25 cellular contexts compared by ENCODE assay signal in genomic region chr6:167654389-167654788, GRCh38.
"Had no signal": no experiment of that assay in that cellular context is flagged by ENCODE, and none has a peak within 500 bp of the region (broad histone marks: within the 10 kb centered on the region; RNA-seq: fewer than 3 reads in every experiment).

No MANE protein-coding gene starts in this region.

- H3K36me3 ChIP-seq: neutrophil, pancreas, stomach, thoracic aorta, thyroid gland, tibial nerve, upper lobe of left lung, vagina had no signal

- H3K9me3 ChIP-seq: neutrophil, pancreas, psoas muscle, stomach, thoracic aorta, thyroid gland, upper lobe of left lung, vagina had no signal

- DNase-seq: naive B cell; naive thymus-derived CD8-positive, alpha-beta T cell; nephron progenitor cell; nucleus accumbens; psoas muscle; right cardiac atrium; stimulated activated CD4-positive, alpha-beta T cell treated with anti-CD3 and anti-CD28 coated beads, Interleukin-15, amount 100 ng/mL, for 24 hours; stimulated activated CD4-positive, alpha-beta T cell treated with anti-CD3 and anti-CD28 coated beads, Interleukin-2, amount 100 ng/mL, for 24 hours; stimulated activated CD4-positive, alpha-beta T cell treated with anti-CD3 and anti-CD28 coated beads, Interleukin-2, amount 100 ng/mL, for 48 hours; stimulated activated CD4-positive, alpha-beta T cell treated with anti-CD3 and anti-CD28 coated beads, Interleukin-4, amount 100 ng/mL, for 24 hours; stimulated activated naive B cell treated with anti-CD40 and anti-IgM and Interleukin-4, amounts not matched to agents 10 μg/mL and 1 μg/mL and 100 μg/mL, for 72 hours; stimulated activated naive CD4-positive, alpha-beta T cell treated with Interleukin-2 at 50 U/mL for 16 hours; stomach; thyroid gland; trophoblast cell; upper lobe of left lung had no signal

- H3K27me3 ChIP-seq: pancreas, thyroid gland, tibial nerve, upper lobe of left lung, vagina had no signal

- ATAC-seq: naive thymus-derived CD8-positive, alpha-beta T cell; pancreas; psoas muscle; right cardiac atrium; sciatic nerve; stimulated activated effector memory CD8-positive, alpha-beta T cell treated with anti-CD3 and anti-CD28 coated beads, Interleukin-12 subunit alpha, Interleukin-12 subunit beta, amount 100 ng/mL, for 72 hours; stimulated activated naive B cell treated with anti-CD40 and anti-IgM and Interleukin-4, amounts not matched to agents 10 μg/mL and 1 μg/mL and 100 μg/mL, for 72 hours had no signal

- H3K27ac ChIP-seq: neutrophil, pancreas, psoas muscle, skin epidermis, stomach, thoracic aorta, thyroid gland, tibial nerve, upper lobe of left lung, vagina had no signal

- H3K4me3 ChIP-seq: pancreas, psoas muscle, skin epidermis, smooth muscle cell, stomach, thoracic aorta, thyroid gland, tibial nerve, upper lobe of left lung, vagina had no signal

- H3K4me1 ChIP-seq: pancreas, psoas muscle, stomach, thyroid gland, tibial nerve, upper lobe of left lung, vagina had no signal

- FAIRE-seq: pancreas had no signal

- H3K4me2 ChIP-seq: smooth muscle cell had no signal
